In the genomic region with DNA sequence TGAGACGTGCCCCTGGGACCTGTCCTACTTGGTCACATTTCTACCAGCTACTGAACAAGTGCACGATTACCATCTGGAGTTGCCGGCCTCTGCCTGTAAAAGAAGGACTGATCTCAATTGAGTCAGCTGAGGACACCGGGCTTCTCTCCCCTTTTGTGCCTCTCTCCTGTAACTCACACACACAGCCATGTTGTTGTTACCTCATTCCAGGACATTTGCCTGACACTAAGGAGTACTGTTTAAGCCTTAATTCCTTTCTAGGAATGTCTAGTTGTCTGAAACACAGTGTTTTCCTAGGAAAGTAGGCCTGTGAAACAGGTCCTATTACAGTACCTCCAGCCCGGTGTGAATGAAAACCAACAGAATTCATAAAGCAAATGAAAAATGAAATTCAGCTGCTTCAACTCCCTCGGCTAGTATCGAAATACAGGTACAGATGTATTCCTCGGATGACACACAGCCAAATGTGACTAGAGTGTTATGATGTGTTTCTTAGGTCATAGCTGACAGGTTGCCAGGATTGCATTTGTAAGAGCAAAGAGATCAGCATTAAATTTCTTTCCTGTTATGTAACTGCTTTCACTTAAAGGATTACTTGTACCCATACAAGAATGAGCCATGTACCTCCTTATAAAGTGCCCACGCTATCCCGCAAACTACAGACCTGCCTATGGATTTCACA, we compare ENCODE assay signal across 18 cellular contexts.
DNase-seq lines count a peak whose midpoint lies in the region; FAIRE-seq and TF ChIP-seq lines count a peak whose summit lies in the region.
"Had no signal": no experiment of that assay in that cellular context is flagged by ENCODE, and none has a peak within 500 bp of the region (broad histone marks: within the 10 kb centered on the region; RNA-seq: fewer than 3 reads in every experiment).

No MANE protein-coding gene starts in this region.

- H3K9me3 Mint-ChIP-seq in MCF 10A (ENCODE audit: unreplicated experiment): no peaks in the 10 kb centered on the region
- H3K9me3 Mint-ChIP-seq: stimulated activated effector memory CD8-positive, alpha-beta T cell treated with anti-CD3 and anti-CD28 coated beads, Interleukin-12 subunit alpha, Interleukin-12 subunit beta, amount 100 ng/mL, for 72 hours had no signal

- no peaks in the 10 kb centered on the region for H3K36me3 Mint-ChIP-seq in MCF 10A (ENCODE audit: insufficient read depth, unreplicated experiment)
- H3K36me3 Mint-ChIP-seq: stimulated activated effector memory CD8-positive, alpha-beta T cell treated with anti-CD3 and anti-CD28 coated beads, Interleukin-12 subunit alpha, Interleukin-12 subunit beta, amount 100 ng/mL, for 72 hours had no signal

- intact Hi-C loops in MCF 10A (cut with micrococcal nuclease): loop anchor here (5.0 kb wide), 1 partner anchor 169 kb away; no protein-coding TSS in a partner anchor
- intact Hi-C loops in breast epithelium (cut with DNase I; ENCODE audit: low total_unique reads): no loop called here

- H3K27ac Mint-ChIP-seq in MCF 10A (ENCODE audit: low read depth, unreplicated experiment): no peak overlapping the region
- H3K27ac Mint-ChIP-seq: stimulated activated effector memory CD8-positive, alpha-beta T cell treated with anti-CD3 and anti-CD28 coated beads, Interleukin-12 subunit alpha, Interleukin-12 subunit beta, amount 100 ng/mL, for 72 hours had no signal

- POLR2A ChIA-PET in MCF 10A (lab: Yijun Ruan, JAX): interaction anchor here (0.7 kb wide), 1 partner anchor 9 kb away, joined by 5 read pairs; no protein-coding TSS in a partner anchor

- TF ChIP-seq CTCF in MCF 10A (IDR thresholded peaks at IDR 0.05; ENCODE audit: unreplicated experiment) (no peak), breast epithelium (IDR thresholded peaks at IDR 0.05) (no peak), fibroblast of villous mesenchyme (IDR thresholded peaks at IDR 0.05; ENCODE audit: insufficient read depth, low read depth, low read length) (no peak)

- DNase-seq in MCF 10A (ENCODE audit: unreplicated experiment) (peak; percentile 87), breast epithelium (ENCODE audit: low spot score in 2 of 2) (no peak), adipocyte (ENCODE audit: low read depth) (peak; percentile 72), fibroblast of villous mesenchyme (ENCODE audit: low read depth) (peak; percentile 78), NCI-H187 treated with DMSO at 0.1 percent for 48 hours (lab: John Stamatoyannopoulos, UW) (no peak), DMS114 treated with DMSO at 0.1 percent for 48 hours (lab: John Stamatoyannopoulos, UW; ENCODE audit: unreplicated experiment) (no peak), GM19239 (ENCODE audit: insufficient read length, low spot score) (no peak)
- DNase-seq: activated naive CD4-positive, alpha-beta T cell treated with anti-CD3 and anti-CD28 coated beads, Interleukin-2, amount 50 U/mL, for 16 hours; AML-193; DND-41; NCI-H446 treated with DMSO at 0.1 percent for 48 hours; ovary; stimulated activated CD4-positive, alpha-beta T cell treated with anti-CD3 and anti-CD28 coated beads, Interleukin-2, amount 100 ng/mL, for 24 hours had no signal

- H3K36me3 ChIP-seq in breast epithelium (no peaks in the 10 kb centered on the region), adipocyte (ENCODE audit: control insufficient read depth, insufficient read depth, low read length, severe bottlenecking) (no peaks in the 10 kb centered on the region), stomach smooth muscle (ENCODE audit: control insufficient read depth in 2 of 2, insufficient read depth in 2 of 2, low read length in 2 of 2) (no peaks in the 10 kb centered on the region)
- H3K36me3 ChIP-seq: ovary had no signal

- H3K9ac ChIP-seq in adipocyte (ENCODE audit: low read length): no peak overlapping the region
- H3K9ac ChIP-seq in stomach smooth muscle (ENCODE audit: low read length in 2 of 2): no peak overlapping the region

- BruUV-seq in MCF 10A (replicated peaks; lab: Mats Ljungman, UMichigan): TSS peak; percentile 94

- H3K4me3 Mint-ChIP-seq in MCF 10A (ENCODE audit: unreplicated experiment): no peak overlapping the region
- H3K4me3 Mint-ChIP-seq: stimulated activated effector memory CD8-positive, alpha-beta T cell treated with anti-CD3 and anti-CD28 coated beads, Interleukin-12 subunit alpha, Interleukin-12 subunit beta, amount 100 ng/mL, for 72 hours had no signal

- CTCF ChIA-PET in MCF 10A (lab: Yijun Ruan, JAX): interaction anchor here (0.6 kb wide), 1 partner anchor 1023 kb away, joined by 3 read pairs; no protein-coding TSS in a partner anchor

- no peak for TF ChIP-seq POLR2A in breast epithelium (IDR thresholded peaks at IDR 0.05)

- no peaks in the 10 kb centered on the region for H3K27me3 ChIP-seq in breast epithelium
- no peaks in the 10 kb centered on the region for H3K27me3 ChIP-seq in adipocyte (replicated peaks; ENCODE audit: control insufficient read depth, insufficient read depth, low read length)
- H3K27me3 ChIP-seq in stomach smooth muscle (ENCODE audit: control insufficient read depth in 1 of 2, insufficient read depth in 2 of 2, low read length in 2 of 2): no peaks in the 10 kb centered on the region
- H3K27me3 ChIP-seq: ovary had no signal

- no peak for FAIRE-seq in GM19239 (lab: Jason Lieb, UNC)
- FAIRE-seq: urothelium cell line had no signal

- H3K27ac ChIP-seq in breast epithelium (peak overlapping the region in 1 of 2 donors; percentile 10), stomach smooth muscle (ENCODE audit: low read length) (peak overlapping the region; percentile 55)
- H3K27ac ChIP-seq: HL-60, ovary had no signal

- H3K27me3 Mint-ChIP-seq in MCF 10A (ENCODE audit: insufficient read depth, unreplicated experiment): no peaks in the 10 kb centered on the region

- no peaks in the 10 kb centered on the region for H3K4me1 Mint-ChIP-seq in MCF 10A (ENCODE audit: insufficient read depth, unreplicated experiment)
- H3K4me1 Mint-ChIP-seq: stimulated activated effector memory CD8-positive, alpha-beta T cell treated with anti-CD3 and anti-CD28 coated beads, Interleukin-12 subunit alpha, Interleukin-12 subunit beta, amount 100 ng/mL, for 72 hours had no signal

- H3K4me1 ChIP-seq in breast epithelium: no peaks in the 10 kb centered on the region
- peaks cover 9% of the 10 kb centered on the region for H3K4me1 ChIP-seq in adipocyte (ENCODE audit: control insufficient read depth, insufficient read depth, low read length)
- H3K4me1 ChIP-seq in stomach smooth muscle (ENCODE audit: control insufficient read depth, insufficient read depth, low read length): peaks cover 8% of the 10 kb centered on the region

- H3K4me3 ChIP-seq in breast epithelium: no peak overlapping the region
- no peak overlapping the region for H3K4me3 ChIP-seq in adipocyte (ENCODE audit: low read length)
- H3K4me3 ChIP-seq in fibroblast of villous mesenchyme (ENCODE audit: low read depth, low read length): no peak overlapping the region
- peak overlapping the region; percentile 22 to 41 for H3K4me3 ChIP-seq in stomach smooth muscle (ENCODE audit: low read length in 2 of 2)
- H3K4me3 ChIP-seq: lung, ovary had no signal

- no peaks in the 10 kb centered on the region for H3K9me3 ChIP-seq in breast epithelium
- no peaks in the 10 kb centered on the region for H3K9me3 ChIP-seq in adipocyte (ENCODE audit: control insufficient read depth, low read length)
- H3K9me3 ChIP-seq in stomach smooth muscle (ENCODE audit: control insufficient read depth in 2 of 2, low read length in 2 of 2): no peaks in the 10 kb centered on the region
- H3K9me3 ChIP-seq: ovary had no signal

Comparison
In these comparisons a context has a peak if more than half of its experiments do, and no peak if none do; other contexts are left out.
1. DNase-seq: peak in MCF 10A (single experiment), adipocyte (single experiment) and fibroblast of villous mesenchyme (single experiment); none in breast epithelium (0 of 2), NCI-H187 treated with DMSO at 0.1 percent for 48 hours (single experiment), DMS114 treated with DMSO at 0.1 percent for 48 hours (single experiment) and GM19239 (single experiment).
2. H3K4me3 ChIP-seq: peak in stomach smooth muscle (2 of 2); none in breast epithelium (0 of 3), adipocyte (single experiment) and fibroblast of villous mesenchyme (single experiment).